In genomic region chr3:119035014-119035346, GRCh38 we compare ENCODE assay signal across 1 cellular context.
TF ChIP-seq lines count a peak whose summit lies in the region.

No MANE protein-coding gene starts in this region.

TF ChIP-seq in GM23338, 12 proteins besides CTCF, POLR2A, EP300 and RAD21 (continued from another document):
- no peak for TF ChIP-seq STAT1 (IDR thresholded peaks at IDR 0.05; ENCODE audit: unreplicated experiment)
- no peak for TF ChIP-seq EZH2 (IDR thresholded peaks at IDR 0.05; ENCODE audit: low read depth, unreplicated experiment)
- TF ChIP-seq POLR2AphosphoS5 (IDR thresholded peaks at IDR 0.05; ENCODE audit: low read depth) = no peak
